ENCODE assay signal across 21 cellular contexts in genomic region chr17:39077874-39078273, GRCh38.
DNase-seq lines count a peak whose midpoint lies in the region; ATAC-seq, FAIRE-seq and TF ChIP-seq lines count a peak whose summit lies in the region.
"Had no signal": no experiment of that assay in that cellular context is flagged by ENCODE, and none has a peak within 500 bp of the region (broad histone marks: within the 10 kb centered on the region; RNA-seq: fewer than 3 reads in every experiment).

No MANE protein-coding gene starts in this region.

- no peak overlapping the region for H3K27ac ChIP-seq in H1 (ENCODE audit: low read depth, low read length)
- H3K27ac ChIP-seq: breast epithelium, psoas muscle, SJSA1 had no signal

- no peaks in the 10 kb centered on the region for H3K9me2 ChIP-seq in Loucy (replicated peaks; ENCODE audit: low read depth, low read length)

- H4K5ac ChIP-seq in H1 (ENCODE audit: insufficient read length, low read depth, low read length) = no peak overlapping the region

- no peaks in the 10 kb centered on the region for H3K27me3 ChIP-seq in Loucy (ENCODE audit: insufficient read depth, low read length, poor library complexity, severe bottlenecking)
- H3K27me3 ChIP-seq in H1 (replicated peaks in 1 of 4; ENCODE audit: control insufficient read depth in 3 of 4, extremely low read depth in 1 of 4, insufficient read depth in 3 of 4, low read length in 3 of 4) = no peaks in the 10 kb centered on the region
- H3K27me3 ChIP-seq: breast epithelium had no signal

- no peak for DNase-seq in activated naive CD8-positive, alpha-beta T cell treated with anti-CD3 and anti-CD28 coated beads, Interleukin-2, amount 10 ng/mL, durations not matched to agents 7 days and 5 days
- no peak for DNase-seq in activated naive CD8-positive, alpha-beta T cell treated with anti-CD3 and anti-CD28 coated beads, Interleukin-2, amount 50 U/mL, for 24 hours
- DNase-seq in H1 (ENCODE audit: low read depth in 1 of 2, low spot score in 2 of 2) (no peak), osteocyte (ENCODE audit: extremely low spot score, unreplicated experiment) (no peak), NCI-H1092 treated with DMSO at 0.1 percent for 48 hours (lab: John Stamatoyannopoulos, UW) (no peak)
- DNase-seq: activated naive CD8-positive, alpha-beta T cell treated with anti-CD3 and anti-CD28 coated beads for 36 hours; dermis blood vessel endothelial cell; DMS153; NCI-H1417; NCI-H526; PC-3; psoas muscle; small intestine; stimulated activated CD4-positive, alpha-beta T cell treated with anti-CD3 and anti-CD28 coated beads, Interleukin-4, amount 100 ng/mL, for 24 hours had no signal

- H3K4me3 Mint-ChIP-seq in activated naive CD8-positive, alpha-beta T cell treated with anti-CD3 and anti-CD28 coated beads, Interleukin-2, amount 10 ng/mL, durations not matched to agents 7 days and 5 days = no peak overlapping the region
- H3K4me3 Mint-ChIP-seq in activated naive CD8-positive, alpha-beta T cell treated with anti-CD3 and anti-CD28 coated beads, Interleukin-2, amount 50 U/mL, for 24 hours = no peak overlapping the region
- H3K4me3 Mint-ChIP-seq in osteocyte (ENCODE audit: unreplicated experiment) = no peak overlapping the region
- H3K4me3 Mint-ChIP-seq: activated naive CD8-positive, alpha-beta T cell treated with anti-CD3 and anti-CD28 coated beads for 36 hours; mesothelial cell of epicardium; neural crest cell had no signal

- H3K56ac ChIP-seq in H1 (replicated peaks; ENCODE audit: insufficient read length, low read depth, low read length) = no peak overlapping the region

- no peaks in the 10 kb centered on the region for H3K36me3 Mint-ChIP-seq in activated naive CD8-positive, alpha-beta T cell treated with anti-CD3 and anti-CD28 coated beads, Interleukin-2, amount 10 ng/mL, durations not matched to agents 7 days and 5 days
- H3K36me3 Mint-ChIP-seq in activated naive CD8-positive, alpha-beta T cell treated with anti-CD3 and anti-CD28 coated beads, Interleukin-2, amount 50 U/mL, for 24 hours (ENCODE audit: low read depth) = no peaks in the 10 kb centered on the region
- no peaks in the 10 kb centered on the region for H3K36me3 Mint-ChIP-seq in osteocyte (ENCODE audit: unreplicated experiment)
- H3K36me3 Mint-ChIP-seq: activated naive CD8-positive, alpha-beta T cell treated with anti-CD3 and anti-CD28 coated beads for 36 hours; mesothelial cell of epicardium had no signal

- peak; percentile 26 to 44; a peak in 3 of 4 replicates for TF ChIP-seq RAD21 in H1 (IDR thresholded peaks at IDR 0.05 in 1 of 2, conservative IDR thresholded peaks at IDR 0.05 in 1 of 2; ENCODE audit: low read depth in 2 of 2, low read length in 2 of 2)

- TF ChIP-seq EP300 in H1 (IDR thresholded peaks at IDR 0.05; ENCODE audit: borderline replicate concordance in 1 of 2, low read depth in 2 of 2, low read length in 2 of 2) = no peak

- 80% methylated on average over 5 of the region's 5 CpGs; no CpG with 5 or more reads in 1 of the 2 experiments for WGBS in H1 (ENCODE audit: extremely low coverage in 1 of 2, insufficient coverage in 1 of 2, insufficient read length in 1 of 2, insufficient replicate concordance in 2 of 2, low coverage in 1 of 2, low lambda C conversion rate in 2 of 2, missing lambda C conversion rate in 1 of 2), 2 experiments

- H3K9ac ChIP-seq in Loucy (ENCODE audit: low read depth, low read length, poor library complexity, severe bottlenecking) (no peak overlapping the region), H1 (replicated peaks in 1 of 4; ENCODE audit: extremely low read depth in 1 of 4, low read depth in 3 of 4, low read length in 3 of 4) (no peak overlapping the region)

- H3K79me2 ChIP-seq in Loucy (ENCODE audit: insufficient read depth, low read length) = no peaks in the 10 kb centered on the region
- H3K79me2 ChIP-seq in H1 (ENCODE audit: control insufficient read depth in 1 of 2, insufficient read depth in 2 of 2, low read length in 2 of 2) = no peaks in the 10 kb centered on the region

- H4K20me1 ChIP-seq in Loucy (ENCODE audit: insufficient read depth, low read length, poor library complexity, severe bottlenecking) (no peaks in the 10 kb centered on the region), H1 (replicated peaks in 1 of 2; ENCODE audit: control insufficient read depth in 1 of 2, insufficient read depth in 2 of 2, low read length in 2 of 2) (no peaks in the 10 kb centered on the region)

- H3K4me1 Mint-ChIP-seq in activated naive CD8-positive, alpha-beta T cell treated with anti-CD3 and anti-CD28 coated beads, Interleukin-2, amount 10 ng/mL, durations not matched to agents 7 days and 5 days = peaks cover 9% of the 10 kb centered on the region
- H3K4me1 Mint-ChIP-seq in activated naive CD8-positive, alpha-beta T cell treated with anti-CD3 and anti-CD28 coated beads, Interleukin-2, amount 50 U/mL, for 24 hours = peaks cover 2% of the 10 kb centered on the region
- peaks cover 26% of the 10 kb centered on the region for H3K4me1 Mint-ChIP-seq in osteocyte (ENCODE audit: unreplicated experiment)

- no peak overlapping the region for H2AK5ac ChIP-seq in H1 (ENCODE audit: low read depth, low read length)

- no peak overlapping the region for H2BK5ac ChIP-seq in H1 (ENCODE audit: low read depth, low read length)

- no peak for ATAC-seq in activated naive CD8-positive, alpha-beta T cell treated with anti-CD3 and anti-CD28 coated beads, Interleukin-2, amount 10 ng/mL, durations not matched to agents 7 days and 5 days (ENCODE audit: low read depth)
- ATAC-seq in activated naive CD8-positive, alpha-beta T cell treated with anti-CD3 and anti-CD28 coated beads, Interleukin-2, amount 50 U/mL, for 24 hours = no peak
- no peak for ATAC-seq in GM21526 (IDR thresholded peaks at IDR 0.05; ENCODE audit: low FRiP score, unreplicated experiment)
- no peak for ATAC-seq in HG03342 (IDR thresholded peaks at IDR 0.05; ENCODE audit: unreplicated experiment)
- ATAC-seq: PC-3, psoas muscle had no signal

- H3K9me3 Mint-ChIP-seq in activated naive CD8-positive, alpha-beta T cell treated with anti-CD3 and anti-CD28 coated beads, Interleukin-2, amount 10 ng/mL, durations not matched to agents 7 days and 5 days = no peaks in the 10 kb centered on the region
- H3K9me3 Mint-ChIP-seq in activated naive CD8-positive, alpha-beta T cell treated with anti-CD3 and anti-CD28 coated beads, Interleukin-2, amount 50 U/mL, for 24 hours = no peaks in the 10 kb centered on the region
- no peaks in the 10 kb centered on the region for H3K9me3 Mint-ChIP-seq in osteocyte (ENCODE audit: unreplicated experiment)
- H3K9me3 Mint-ChIP-seq: activated naive CD8-positive, alpha-beta T cell treated with anti-CD3 and anti-CD28 coated beads for 36 hours; mesothelial cell of epicardium; neural crest cell had no signal

- H2BK15ac ChIP-seq in H1 (ENCODE audit: low read length) = no peak overlapping the region

- no peak overlapping the region for H3K4ac ChIP-seq in H1 (replicated peaks; ENCODE audit: insufficient read length, low read depth, low read length)

- no peaks in the 10 kb centered on the region for H3K36me3 ChIP-seq in Loucy (ENCODE audit: insufficient read depth, low read length)
- H3K36me3 ChIP-seq in H1 (ENCODE audit: control insufficient read depth in 2 of 4, insufficient read depth in 4 of 4, low read length in 3 of 4) = no peaks in the 10 kb centered on the region
- H3K36me3 ChIP-seq: breast epithelium, SJSA1 had no signal

- no peaks in the 10 kb centered on the region for H3K23me2 ChIP-seq in H1 (ENCODE audit: low read depth, low read length)

- H3K23ac ChIP-seq in H1 (ENCODE audit: insufficient read length) = no peak overlapping the region

- H3F3A ChIP-seq in Loucy (ENCODE audit: low read depth) = no peaks in the 10 kb centered on the region

- H2BK20ac ChIP-seq in H1 (ENCODE audit: low read length) = no peak overlapping the region; the same call in 1 of the 2 replicates

- H3K27me3 Mint-ChIP-seq in activated naive CD8-positive, alpha-beta T cell treated with anti-CD3 and anti-CD28 coated beads, Interleukin-2, amount 10 ng/mL, durations not matched to agents 7 days and 5 days = no peaks in the 10 kb centered on the region
- H3K27me3 Mint-ChIP-seq in activated naive CD8-positive, alpha-beta T cell treated with anti-CD3 and anti-CD28 coated beads, Interleukin-2, amount 50 U/mL, for 24 hours = no peaks in the 10 kb centered on the region
- H3K27me3 Mint-ChIP-seq in osteocyte (ENCODE audit: unreplicated experiment) = no peaks in the 10 kb centered on the region
- H3K27me3 Mint-ChIP-seq: activated naive CD8-positive, alpha-beta T cell treated with anti-CD3 and anti-CD28 coated beads for 36 hours had no signal

- no peak for FAIRE-seq in H1 (lab: Jason Lieb, UNC)
- FAIRE-seq: small intestine had no signal

- H3K4me3 ChIP-seq in Loucy (ENCODE audit: low read length, poor library complexity, severe bottlenecking) (no peak overlapping the region), H1 (ENCODE audit: extremely low read depth in 1 of 4, insufficient read depth in 2 of 4, low read depth in 3 of 4, low read length in 4 of 4) (no peak overlapping the region)
- H3K4me3 ChIP-seq: breast epithelium, psoas muscle, SJSA1 had no signal

- no peaks in the 10 kb centered on the region; the same call in 1 of the 2 replicates for H3K79me1 ChIP-seq in H1 (ENCODE audit: low read depth, low read length)

- H4K8ac ChIP-seq in H1 (ENCODE audit: extremely low read depth, insufficient read depth, low read length) = no peak overlapping the region

- H3K18ac ChIP-seq in H1 (ENCODE audit: extremely low read depth, low read length) = no peak overlapping the region

- POLR2A ChIA-PET in activated naive CD8-positive, alpha-beta T cell treated with anti-CD3 and anti-CD28 coated beads, Interleukin-2, amount 10 ng/mL, durations not matched to agents 7 days and 5 days (lab: Charles Lee) = no interaction called here
- POLR2A ChIA-PET in H1 (lab: Charles Lee; ENCODE audit: partially characterized antibody) = interaction anchor here (1.3 to 1.5 kb wide), 2 partner anchors 10 to 18 kb away, joined by 3 to 5 read pairs; no protein-coding TSS in a partner anchor

- H2AFZ ChIP-seq in Loucy (ENCODE audit: low read length) (no peak overlapping the region), H1 (ENCODE audit: low read length) (no peak overlapping the region)

- no peak overlapping the region for H4K91ac ChIP-seq in H1 (replicated peaks; ENCODE audit: insufficient read length, low read length)

- peak overlapping the region; percentile 48 for H3K27ac Mint-ChIP-seq in activated naive CD8-positive, alpha-beta T cell treated with anti-CD3 and anti-CD28 coated beads, Interleukin-2, amount 10 ng/mL, durations not matched to agents 7 days and 5 days
- H3K27ac Mint-ChIP-seq in activated naive CD8-positive, alpha-beta T cell treated with anti-CD3 and anti-CD28 coated beads, Interleukin-2, amount 50 U/mL, for 24 hours = no peak overlapping the region
- H3K27ac Mint-ChIP-seq in osteocyte (ENCODE audit: unreplicated experiment) = no peak overlapping the region
- H3K27ac Mint-ChIP-seq: activated naive CD8-positive, alpha-beta T cell treated with anti-CD3 and anti-CD28 coated beads for 36 hours; mesothelial cell of epicardium had no signal

- H3K4me2 ChIP-seq in Loucy (ENCODE audit: low read depth, low read length, poor library complexity, severe bottlenecking) (no peak overlapping the region), H1 (ENCODE audit: insufficient read depth in 1 of 2, low read depth in 2 of 2, low read length in 2 of 2) (no peak overlapping the region)

- no peak for TF ChIP-seq POLR2A in H1 (IDR thresholded peaks at IDR 0.05; ENCODE audit: control extremely low read depth in 1 of 2, low read depth in 2 of 2, low read length in 2 of 2)

- H3K9me3 ChIP-seq in Loucy (ENCODE audit: insufficient read depth, low read depth, low read length) = no peaks in the 10 kb centered on the region
- no peaks in the 10 kb centered on the region for H3K9me3 ChIP-seq in H1 (ENCODE audit: insufficient read depth in 2 of 2, low read depth in 1 of 2, low read length in 1 of 2)
- H3K9me3 ChIP-seq: breast epithelium, psoas muscle, SJSA1 had no signal

- H2BK120ac ChIP-seq in H1 (replicated peaks; ENCODE audit: low read depth, low read length) = no peak overlapping the region

- H3K4me1 ChIP-seq in Loucy (ENCODE audit: insufficient read depth, low read length, poor library complexity, severe bottlenecking) = peaks cover 5% of the 10 kb centered on the region
- peaks cover 4 to 18% (median 7%) of the 10 kb centered on the region in 4 experiments for H3K4me1 ChIP-seq in H1 (replicated peaks in 1 of 4; ENCODE audit: control insufficient read depth in 3 of 4, insufficient read depth in 4 of 4, low read length in 3 of 4)
- H3K4me1 ChIP-seq: breast epithelium, SJSA1 had no signal

- TF ChIP-seq CTCF in Loucy (conservative IDR thresholded peaks at IDR 0.05; ENCODE audit: low read length) (0 out of 2 replicates have a peak, but pooled peaks have one; percentile 20), H1 (IDR thresholded peaks at IDR 0.05; ENCODE audit: control extremely low read depth in 1 of 3, insufficient read depth in 1 of 3, low read depth in 1 of 3, low read length in 3 of 3) (peak; percentile 12 to 49 (median 44); a peak in 3 of 4 replicates), osteocyte (IDR thresholded peaks at IDR 0.05) (peak; percentile 12)

- CTCF ChIA-PET in H1 (lab: Charles Lee; ENCODE audit: partially characterized antibody) = interaction anchor here (0.7 to 3.9 kb wide), 16 partner anchors 9 to 167 kb away, joined by 3 to 25 read pairs (median 5); partner anchors contain the start of gene PLXDC1

- H3K14ac ChIP-seq in H1 (ENCODE audit: insufficient read length) = no peak overlapping the region

- H2BK12ac ChIP-seq in H1 (ENCODE audit: low read depth, low read length) = no peak overlapping the region
